1 cellular context compared by ENCODE assay signal in the genomic region with DNA sequence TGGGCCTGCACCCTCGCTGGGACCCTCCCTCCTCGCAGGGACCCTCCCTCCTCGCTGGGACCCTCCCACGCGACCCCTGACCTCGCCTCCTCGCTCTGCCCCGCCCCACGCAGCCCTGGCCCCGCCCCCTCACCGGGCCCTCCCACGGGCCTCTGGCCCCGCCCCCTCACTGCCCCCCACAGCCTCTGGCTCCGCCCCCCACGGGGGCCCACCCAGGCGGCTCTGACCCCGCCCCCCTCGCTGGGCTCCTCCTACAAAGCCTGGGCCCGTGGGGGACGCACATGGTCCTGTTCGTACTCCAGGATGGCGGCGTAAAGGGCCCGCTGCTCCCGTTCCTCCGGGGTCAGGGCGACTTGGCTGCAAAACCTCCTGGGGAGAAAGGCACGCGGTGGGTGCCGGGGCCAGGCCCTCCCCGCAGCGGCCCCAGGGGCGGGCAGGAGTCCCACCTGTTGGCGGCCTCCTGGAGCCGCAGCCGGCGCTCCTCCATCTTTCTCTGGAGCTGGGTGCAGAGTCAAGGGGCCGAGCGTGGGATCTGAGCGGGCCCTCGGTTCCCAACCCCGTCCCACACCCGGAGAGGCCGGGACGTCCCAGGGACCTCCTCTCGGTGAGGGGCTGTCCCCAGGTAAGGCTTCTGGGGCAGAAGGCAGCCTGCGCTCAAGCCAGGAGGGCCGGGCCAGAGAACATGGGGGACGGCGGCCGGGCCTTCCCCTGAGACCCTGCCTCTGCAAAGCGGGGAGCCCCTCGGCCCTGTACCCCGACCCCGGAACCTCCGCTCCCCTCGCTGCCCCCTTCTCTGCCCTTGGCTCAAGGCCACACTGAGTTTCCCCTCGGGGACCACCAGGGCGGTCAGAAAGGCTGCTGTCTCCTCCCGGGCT.
TF ChIP-seq lines count a peak whose summit lies in the region.

No MANE protein-coding gene starts in this region.

TF ChIP-seq in GM23338, 12 proteins besides CTCF, POLR2A, EP300 and RAD21:
- TF ChIP-seq EZH2 (IDR thresholded peaks at IDR 0.05; ENCODE audit: low read depth, unreplicated experiment) (no peak), STAT1 (IDR thresholded peaks at IDR 0.05; ENCODE audit: unreplicated experiment) (no peak), JUNB (IDR thresholded peaks at IDR 0.05; ENCODE audit: unreplicated experiment) (no peak), POLR2AphosphoS5 (IDR thresholded peaks at IDR 0.05; ENCODE audit: low read depth) (peak; percentile 94)
